Comparison of ENCODE assay signal across 22 cellular contexts in the genomic region with DNA sequence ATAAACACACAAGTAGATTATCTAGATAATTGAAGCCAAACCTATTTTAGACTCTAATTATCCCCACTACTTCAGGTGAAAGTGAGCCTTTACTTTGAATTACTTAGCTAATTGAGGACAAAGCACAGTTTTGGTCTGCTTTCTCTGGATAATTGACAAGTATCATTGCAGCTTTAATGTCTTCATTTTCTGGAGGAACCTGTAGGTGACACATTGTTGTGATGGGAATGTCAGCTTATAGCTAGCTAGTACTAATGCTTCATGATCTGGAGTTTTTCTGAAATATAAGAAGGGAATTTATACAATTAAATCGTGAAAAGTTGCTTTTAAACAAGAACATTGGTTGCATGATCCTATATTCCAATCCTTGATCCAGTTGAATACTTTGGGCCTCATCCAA.
"Had no signal": no experiment of that assay in that cellular context is flagged by ENCODE, and none has a peak within 500 bp of the region (broad histone marks: within the 10 kb centered on the region; RNA-seq: fewer than 3 reads in every experiment).

No MANE protein-coding gene starts in this region.

- H3K9me3 ChIP-seq: gastrocnemius medialis, heart right ventricle, neutrophil, right atrium auricular region, sigmoid colon, thoracic aorta, transverse colon had no signal

- FAIRE-seq: islet of Langerhans had no signal

- H3K27me3 ChIP-seq: dorsolateral prefrontal cortex, gastrocnemius medialis, heart right ventricle, neutrophil, right atrium auricular region, sigmoid colon, transverse colon had no signal

- H3K4me1 ChIP-seq: gastrocnemius medialis, right atrium auricular region, sigmoid colon had no signal

- ATAC-seq: esophagus mucosa; gastrocnemius medialis; heart right ventricle; left lobe of liver; naive thymus-derived CD4-positive, alpha-beta T cell; stimulated activated naive B cell treated with anti-CD40 and anti-IgM and Interleukin-4, amounts not matched to agents 10 μg/mL and 1 μg/mL and 100 μg/mL, for 72 hours; stimulated activated naive CD8-positive, alpha-beta T cell treated with anti-CD3 and anti-CD28 coated beads, Interleukin-15, amount 100 ng/mL, for 72 hours had no signal

- H3K36me3 ChIP-seq: gastrocnemius medialis, heart right ventricle, neutrophil, right atrium auricular region, sigmoid colon, thoracic aorta, transverse colon had no signal

- H3K27ac ChIP-seq: dorsolateral prefrontal cortex, gastrocnemius medialis, heart right ventricle, neutrophil, right atrium auricular region, sigmoid colon, skin epidermis, thoracic aorta, transverse colon had no signal

- H3K4me3 ChIP-seq: dorsolateral prefrontal cortex, gastrocnemius medialis, heart right ventricle, right atrium auricular region, sigmoid colon, skin epidermis, thoracic aorta, transverse colon had no signal

- DNase-seq: cortex of kidney; dorsolateral prefrontal cortex; effector CD8-positive, alpha-beta T cell; gastrocnemius medialis; heart right ventricle; hypothalamus; mammary epithelial cell; naive thymus-derived CD4-positive, alpha-beta T cell; nephron progenitor cell; sigmoid colon; stimulated activated CD4-positive, alpha-beta T cell treated with anti-CD3 and anti-CD28 coated beads, Interleukin-2, amount 100 ng/mL, for 24 hours; stimulated activated CD4-positive, alpha-beta T cell treated with anti-CD3 and anti-CD28 coated beads, Interleukin-4, amount 100 ng/mL, for 4 hours; stimulated activated naive B cell treated with anti-CD40 and anti-IgM and Interleukin-4, amounts not matched to agents 10 μg/mL and 1 μg/mL and 100 μg/mL, for 72 hours; stimulated activated naive CD8-positive, alpha-beta T cell treated with anti-CD3 and anti-CD28 coated beads, Interleukin-15, amount 100 ng/mL, for 72 hours; transverse colon had no signal
